In the genomic region with DNA sequence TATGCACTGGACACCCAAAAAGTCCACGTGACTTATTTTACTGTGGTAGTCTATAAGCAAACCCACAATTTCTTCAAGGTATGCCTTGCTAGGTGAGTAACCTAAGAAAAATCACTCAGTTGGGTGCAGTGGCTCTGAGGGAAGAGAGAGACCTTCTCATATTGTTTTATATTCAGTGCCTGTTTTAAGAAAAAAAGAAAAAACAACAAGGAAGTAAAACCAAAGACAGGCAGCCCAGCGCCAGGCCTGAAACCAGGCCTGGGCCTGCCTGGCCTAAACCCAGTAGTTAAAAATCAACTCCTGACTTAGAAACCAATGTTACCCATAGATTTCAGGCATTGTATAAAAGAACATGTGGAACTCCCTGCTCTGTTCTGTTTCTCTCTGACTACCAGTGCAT, we compare ENCODE assay signal across 11 cellular contexts. TPM values are rescaled to one million over a fixed set of nuclear protein-coding genes. Genes with fewer than 3 reads are reported as not detected.
"Had no signal": no experiment of that assay in that cellular context is flagged by ENCODE, and none has a peak within 500 bp of the region (broad histone marks: within the 10 kb centered on the region; RNA-seq: fewer than 3 reads in every experiment).

No MANE protein-coding gene starts in this region.

RNA-seq across cellular contexts. Expression of gene MYOCOS, which starts 21.7 kb away (rescaled TPM):
- total RNA-seq: esophagus mucosa, fibroblast of lung, frontal cortex, glomerular endothelial cell, heart right ventricle, left ventricle myocardium inferior, lung, osteocyte, right atrium auricular region, urinary bladder had no signal

RNA-seq across cellular contexts. Expression of gene MYOC, which starts 52.2 kb away (rescaled TPM):
- total RNA-seq: osteocyte, pulmonary artery endothelial cell had no signal
